ENCODE assay signal across 8 cellular contexts in genomic region chr7:157432957-157433576, GRCh38.
DNase-seq lines count a peak whose midpoint lies in the region; ATAC-seq, FAIRE-seq and TF ChIP-seq lines count a peak whose summit lies in the region.

No MANE protein-coding gene starts in this region.

- CTCF ChIA-PET in HepG2 (lab: Yijun Ruan, JAX; ENCODE audit: low intra/inter-chr PET ratio, low total read pairs): interaction anchor here (1.6 kb wide), 1 partner anchor 442 kb away, joined by 7 read pairs; no protein-coding TSS in a partner anchor

- no peak overlapping the region for H2AFZ ChIP-seq in HepG2 (ENCODE audit: low read length)

- H3K36me3 ChIP-seq in WERI-Rb-1: no peaks in the 10 kb centered on the region
- no peaks in the 10 kb centered on the region for H3K36me3 ChIP-seq in bronchial epithelial cell (ENCODE audit: control insufficient read depth, insufficient read depth, low read length)
- H3K36me3 ChIP-seq in HepG2 (replicated peaks in 1 of 2; ENCODE audit: control insufficient read depth in 1 of 2, insufficient read depth in 2 of 2, low read length in 2 of 2): no peaks in the 10 kb centered on the region

- TF ChIP-seq RAD21 in HepG2 (CRISPR knock-in tag; IDR thresholded peaks at IDR 0.05): peak; percentile 58; the same call in 1 of the 2 replicates

- H3K27ac ChIP-seq in WERI-Rb-1 (no peak overlapping the region), HepG2 (ENCODE audit: extremely low read length, insufficient read depth, low read length) (no peak overlapping the region)

- no peaks in the 10 kb centered on the region for H3K79me2 ChIP-seq in HepG2 (ENCODE audit: insufficient read depth, low read length)

- intact Hi-C loops in HepG2 (cut with micrococcal nuclease; ENCODE audit: unreplicated experiment): loop anchor here (2.0 kb wide), 1 partner anchor 442 kb away; no protein-coding TSS in a partner anchor

- TF ChIP-seq POLR2A in HepG2 (IDR thresholded peaks at IDR 0.05; ENCODE audit: insufficient read depth in 1 of 2, low read depth in 2 of 2, low read length in 2 of 2): no peak

- peak overlapping the region; percentile 32 for H3K4me3 ChIP-seq in WERI-Rb-1 (ENCODE audit: low read depth, low read length)
- peak overlapping the region; percentile 13 for H3K4me3 ChIP-seq in bronchial epithelial cell (ENCODE audit: low read depth, low read length)
- no peak overlapping the region for H3K4me3 ChIP-seq in HepG2 (replicated peaks in 1 of 3; ENCODE audit: insufficient read depth in 1 of 3, low read depth in 2 of 3, low read length in 3 of 3)

- no peak for FAIRE-seq in bronchial epithelial cell (lab: Jason Lieb, UNC)
- FAIRE-seq in HepG2 (lab: Jason Lieb, UNC): peak; percentile 53

- BruUV-seq in HepG2 (replicated peaks; lab: Mats Ljungman, UMichigan): no TSS peak

- H3K27me3 ChIP-seq in WERI-Rb-1 (ENCODE audit: insufficient read depth, low read depth, severe bottlenecking): no peaks in the 10 kb centered on the region
- H3K27me3 ChIP-seq in bronchial epithelial cell (ENCODE audit: control insufficient read depth, insufficient read depth, low read length): no peaks in the 10 kb centered on the region
- peaks cover 2 to 27% of the 10 kb centered on the region in 2 experiments for H3K27me3 ChIP-seq in HepG2 (ENCODE audit: control insufficient read depth in 1 of 2, insufficient read depth in 2 of 2, low read length in 2 of 2)

- H3K9me3 ChIP-seq in WERI-Rb-1 (ENCODE audit: severe bottlenecking): no peaks in the 10 kb centered on the region
- no peaks in the 10 kb centered on the region for H3K9me3 ChIP-seq in HepG2 (ENCODE audit: low read length)

- no peaks in the 10 kb centered on the region for H3K4me1 ChIP-seq in HepG2 (ENCODE audit: insufficient read depth, low read length)

- in situ Hi-C loops in HepG2 (cut with HindIII; ENCODE audit: extremely low pct_ligation_motif_present, low pct_unique_long_range_greater_than_20kb): no loop called here

- POLR2A ChIA-PET in HepG2 (lab: Yijun Ruan, JAX): no interaction called here

- TF ChIP-seq EP300 in HepG2 (IDR thresholded peaks at IDR 0.05; ENCODE audit: low read depth in 2 of 2, low read length in 2 of 2) (no peak), HepG2 (CRISPR knock-in tag; IDR thresholded peaks at IDR 0.05; ENCODE audit: borderline replicate concordance) (no peak)

- TF ChIP-seq CTCF in WERI-Rb-1 (IDR thresholded peaks at IDR 0.05; ENCODE audit: low read depth, low read length) (peak; percentile 72), bronchial epithelial cell (IDR thresholded peaks at IDR 0.05; ENCODE audit: insufficient read depth, low read length, severe bottlenecking) (peak; percentile 67), HepG2 (CRISPR knock-in tag; IDR thresholded peaks at IDR 0.05) (peak; percentile 81)

- H3K4me2 ChIP-seq in HepG2 (ENCODE audit: low read depth, low read length): 0 out of 2 replicates have a peak overlapping the region, but pooled peaks have one; percentile 11

- ATAC-seq in HepG2 (peak; percentile 57), HG03521 (IDR thresholded peaks at IDR 0.05; ENCODE audit: unreplicated experiment) (no peak)

- 24% methylated on average over 13 of the region's 18 CpGs for WGBS in HepG2 (ENCODE audit: low lambda C conversion rate)

- H3K9ac ChIP-seq in HepG2 (ENCODE audit: insufficient read depth, low read depth, low read length): no peak overlapping the region

- 0 out of 2 replicates have a peak, but pooled peaks cover 2% of the 10 kb centered on the region for H4K20me1 ChIP-seq in HepG2 (ENCODE audit: insufficient read depth, low read length)

- DNase-seq in NCI-H526 (lab: John Stamatoyannopoulos, UW): peak; percentile 65 to 83
- no peak for DNase-seq in NCI-H526 treated with DMSO at 0.1 percent for 48 hours (lab: John Stamatoyannopoulos, UW)
- DNase-seq in NCI-H128 (lab: John Stamatoyannopoulos, UW; ENCODE audit: unreplicated experiment): peak; percentile 22
- peak; percentile 63 for DNase-seq in WERI-Rb-1
- DNase-seq in bronchial epithelial cell (ENCODE audit: low read depth): peak; percentile 18
- DNase-seq in HepG2 (ENCODE audit: low spot score): no peak
- DNase-seq in stimulated activated CD4-positive, alpha-beta T cell treated with anti-CD3 and anti-CD28 coated beads, TNF-alpha, amount 100 ng/mL, for 4 hours (ENCODE audit: low read depth in 3 of 3): peak; percentile 29 to 34 (median 32)

TF ChIP-seq in HepG2, 621 proteins besides CTCF, POLR2A, EP300 and RAD21:
- no peak for TF ChIP-seq ZNF20 (CRISPR knock-in tag; IDR thresholded peaks at IDR 0.05)
- TF ChIP-seq SNAPC5 (CRISPR knock-in tag; IDR thresholded peaks at IDR 0.05; ENCODE audit: borderline replicate concordance): no peak
- no peak for TF ChIP-seq HNF4A (CRISPR knock-in tag; IDR thresholded peaks at IDR 0.05)
- no peak for TF ChIP-seq RNF2 (conservative IDR thresholded peaks at IDR 0.05; ENCODE audit: low read depth)
- 0 out of 2 replicates have a peak, but pooled peaks have one; percentile 17 for TF ChIP-seq SKIL (CRISPR knock-in tag; IDR thresholded peaks at IDR 0.05; ENCODE audit: borderline replicate concordance)
- peak; percentile 95 for TF ChIP-seq MNT (IDR thresholded peaks at IDR 0.05)
- no peak for TF ChIP-seq ZFP41 (CRISPR knock-in tag; IDR thresholded peaks at IDR 0.05; ENCODE audit: borderline replicate concordance)
- TF ChIP-seq ZNF510 (CRISPR knock-in tag; IDR thresholded peaks at IDR 0.05; ENCODE audit: low read depth): no peak
- no peak for TF ChIP-seq ZNF235 (CRISPR knock-in tag; IDR thresholded peaks at IDR 0.05; ENCODE audit: borderline replicate concordance)
- TF ChIP-seq RFX1 (IDR thresholded peaks at IDR 0.05): no peak
- no peak for TF ChIP-seq SP1 (IDR thresholded peaks at IDR 0.05)
- no peak for TF ChIP-seq SP1 (CRISPR knock-in tag; IDR thresholded peaks at IDR 0.05)
- TF ChIP-seq ZNF546 (CRISPR knock-in tag; conservative IDR thresholded peaks at IDR 0.05): no peak
- no peak for TF ChIP-seq GZF1 (CRISPR knock-in tag; IDR thresholded peaks at IDR 0.05)
- TF ChIP-seq STAG1 (CRISPR knock-in tag; IDR thresholded peaks at IDR 0.05): peak; percentile 79
- no peak for TF ChIP-seq ZSCAN9 (CRISPR knock-in tag; IDR thresholded peaks at IDR 0.05; ENCODE audit: borderline replicate concordance)
- TF ChIP-seq MYC (CRISPR knock-in tag; IDR thresholded peaks at IDR 0.05; ENCODE audit: borderline replicate concordance): no peak
- TF ChIP-seq FOXK2 (IDR thresholded peaks at IDR 0.05): no peak
- TF ChIP-seq CHCHD3 (CRISPR knock-in tag; IDR thresholded peaks at IDR 0.05): 0 out of 2 replicates have a peak, but pooled peaks have one; percentile 31
- TF ChIP-seq NRL (CRISPR knock-in tag; IDR thresholded peaks at IDR 0.05; ENCODE audit: borderline replicate concordance): no peak
- peak; percentile 48; the same call in 1 of the 2 replicates for TF ChIP-seq SMC3 (IDR thresholded peaks at IDR 0.05; ENCODE audit: low read length)
- no peak for TF ChIP-seq HMG20A (CRISPR knock-in tag; IDR thresholded peaks at IDR 0.05; ENCODE audit: borderline replicate concordance)
- TF ChIP-seq ZNF234 (CRISPR knock-in tag; conservative IDR thresholded peaks at IDR 0.05): no peak
- TF ChIP-seq NBN (conservative IDR thresholded peaks at IDR 0.05): no peak
- no peak for TF ChIP-seq SIN3A (IDR thresholded peaks at IDR 0.05; ENCODE audit: borderline replicate concordance, low read depth, low read length)

Comparison
In these comparisons a context has a peak if more than half of its experiments do, and no peak if none do; other contexts are left out.
1. DNase-seq: peak in NCI-H526 (2 of 2), NCI-H128 (single experiment), WERI-Rb-1 (single experiment), bronchial epithelial cell (single experiment) and stimulated activated CD4-positive, alpha-beta T cell treated with anti-CD3 and anti-CD28 coated beads, TNF-alpha, amount 100 ng/mL, for 4 hours (3 of 3); none in NCI-H526 treated with DMSO at 0.1 percent for 48 hours (single experiment) and HepG2 (single experiment).
2. H3K4me3 ChIP-seq: peak in WERI-Rb-1 (single experiment) and bronchial epithelial cell (single experiment); none in HepG2 (0 of 3).
3. Peak in every context shown above with its lines, with median percentiles within 50 percentile points of each other: CTCF ChIP-seq.